Comparison of ENCODE assay signal across 26 cellular contexts in the genomic region with DNA sequence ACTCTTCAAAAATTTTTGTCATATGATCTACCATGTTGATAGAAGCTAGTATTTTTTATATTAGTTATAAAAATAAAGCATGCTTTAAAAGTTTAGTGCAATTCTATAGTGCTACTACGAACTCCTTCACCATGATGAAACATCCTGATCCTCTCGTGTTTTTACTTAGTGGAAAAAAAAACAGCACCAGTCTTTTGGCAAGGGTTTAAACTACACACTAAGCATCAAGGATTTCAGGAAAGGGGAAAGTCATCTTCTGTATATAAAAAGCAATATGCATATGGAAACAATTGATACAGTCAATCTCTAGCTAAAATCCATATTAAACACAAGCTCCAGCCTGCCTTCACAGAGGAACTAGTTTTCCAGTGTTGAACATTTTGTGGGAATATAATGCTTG.
"Had no signal": no experiment of that assay in that cellular context is flagged by ENCODE, and none has a peak within 500 bp of the region (broad histone marks: within the 10 kb centered on the region; RNA-seq: fewer than 3 reads in every experiment).

No MANE protein-coding gene starts in this region.

- FAIRE-seq: endometrium, urothelium cell line had no signal

- H3K4me3 ChIP-seq: breast epithelium, colonic mucosa, esophagus squamous epithelium, right lobe of liver, thoracic aorta had no signal

- H3K27me3 Mint-ChIP-seq: activated CD4-positive, alpha-beta memory T cell treated with anti-CD3 and anti-CD28 coated beads for 36 hours; activated CD4-positive, alpha-beta T cell treated with anti-CD3 and anti-CD28 coated beads, Interleukin-2, amount 10 ng/mL, durations not matched to agents 24 days and 14 days; central memory CD8-positive, alpha-beta T cell; progenitor cell of endocrine pancreas had no signal

- DNase-seq: activated CD4-positive, alpha-beta memory T cell treated with anti-CD3 and anti-CD28 coated beads for 36 hours; activated CD4-positive, alpha-beta T cell treated with anti-CD3 and anti-CD28 coated beads, Interleukin-2, amount 10 ng/mL, durations not matched to agents 24 days and 14 days; activated CD4-positive, CD25-positive, alpha-beta regulatory T cell treated with anti-CD3 and anti-CD28 coated beads, Interleukin-2, amount 50 U/mL, for 72 hours; activated CD8-positive, alpha-beta memory T cell treated with anti-CD3 and anti-CD28 coated beads, Interleukin-2, amount 50 U/mL, for 4 hours; activated gamma-delta T cell; activated naive CD4-positive, alpha-beta T cell treated with anti-CD3 and anti-CD28 coated beads, Interleukin-2, amount 50 U/mL, for 16 hours; activated T-cell treated with anti-CD3 and anti-CD28 coated beads, Interleukin-2, amount 50 U/mL, for 1 hour; amygdala; colonic mucosa; effector CD8-positive, alpha-beta T cell; esophagus squamous epithelium; foreskin melanocyte; left ventricle myocardium superior; right lobe of liver; stimulated activated CD4-positive, alpha-beta T cell treated with anti-CD3 and anti-CD28 coated beads, Interleukin-2, amount 100 ng/mL, for 48 hours; stimulated activated naive CD8-positive, alpha-beta T cell treated with anti-CD3 and anti-CD28 coated beads, Interleukin-15, Interleukin-2, amounts not matched to agents 100 U/mL and 50 U/mL, for 24 hours; T-helper 2 cell; trophoblast cell had no signal

- H3K36me3 ChIP-seq: breast epithelium, colonic mucosa, right lobe of liver, thoracic aorta had no signal

- H3K27me3 ChIP-seq: breast epithelium, colonic mucosa, esophagus squamous epithelium, right lobe of liver had no signal

- H3K27ac ChIP-seq: breast epithelium, colonic mucosa, epithelial cell of prostate, esophagus squamous epithelium, right lobe of liver, thoracic aorta had no signal

- ATAC-seq: left ventricle myocardium superior; right lobe of liver; stimulated activated naive CD8-positive, alpha-beta T cell treated with anti-CD3 and anti-CD28 coated beads, Interleukin-15, Interleukin-2, amounts not matched to agents 100 U/mL and 50 U/mL, for 24 hours had no signal

- H3K9me3 ChIP-seq: breast epithelium, colonic mucosa, esophagus squamous epithelium, right lobe of liver, thoracic aorta had no signal

- H3K9me3 Mint-ChIP-seq: activated CD4-positive, alpha-beta memory T cell treated with anti-CD3 and anti-CD28 coated beads for 36 hours; activated CD4-positive, alpha-beta T cell treated with anti-CD3 and anti-CD28 coated beads, Interleukin-2, amount 10 ng/mL, durations not matched to agents 24 days and 14 days; central memory CD8-positive, alpha-beta T cell; nephron had no signal

- H3K27ac Mint-ChIP-seq: activated CD4-positive, alpha-beta memory T cell treated with anti-CD3 and anti-CD28 coated beads for 36 hours; activated CD4-positive, alpha-beta T cell treated with anti-CD3 and anti-CD28 coated beads, Interleukin-2, amount 10 ng/mL, durations not matched to agents 24 days and 14 days; nephron; progenitor cell of endocrine pancreas had no signal

- H3K4me1 ChIP-seq: breast epithelium, colonic mucosa, esophagus squamous epithelium, right lobe of liver had no signal

- H3K4me3 Mint-ChIP-seq: activated CD4-positive, alpha-beta memory T cell treated with anti-CD3 and anti-CD28 coated beads for 36 hours; activated CD4-positive, alpha-beta T cell treated with anti-CD3 and anti-CD28 coated beads, Interleukin-2, amount 10 ng/mL, durations not matched to agents 24 days and 14 days; central memory CD8-positive, alpha-beta T cell; nephron had no signal
